Comparison of ENCODE assay signal across 5 cellular contexts in the genomic region with DNA sequence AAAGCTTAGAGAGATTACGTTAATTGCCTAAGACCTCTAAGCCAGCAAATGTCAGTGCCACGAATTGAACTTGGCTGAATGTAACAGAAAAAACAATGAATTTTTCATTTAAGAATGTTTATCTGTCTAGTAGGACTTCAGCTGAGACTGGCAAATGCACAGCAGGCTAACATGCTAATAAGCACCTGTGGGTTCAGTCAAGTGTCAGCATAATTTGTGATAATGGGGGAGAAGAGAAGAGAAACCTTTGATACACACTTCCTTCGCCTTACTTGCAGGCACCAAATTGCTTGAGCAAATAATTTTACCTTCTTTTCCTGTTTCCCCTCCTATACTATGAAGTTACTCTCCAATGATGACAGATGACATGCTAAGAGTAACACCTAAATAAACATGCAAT.
"Had no signal": no experiment of that assay in that cellular context is flagged by ENCODE, and none has a peak within 500 bp of the region (broad histone marks: within the 10 kb centered on the region; RNA-seq: fewer than 3 reads in every experiment).

No MANE protein-coding gene starts in this region.

- ATAC-seq: GM23338, HepG2 had no signal

- DNase-seq: H9, HCEC 1CT, KBM-7 had no signal
